15 cellular contexts compared by ENCODE assay signal in the genomic region with DNA sequence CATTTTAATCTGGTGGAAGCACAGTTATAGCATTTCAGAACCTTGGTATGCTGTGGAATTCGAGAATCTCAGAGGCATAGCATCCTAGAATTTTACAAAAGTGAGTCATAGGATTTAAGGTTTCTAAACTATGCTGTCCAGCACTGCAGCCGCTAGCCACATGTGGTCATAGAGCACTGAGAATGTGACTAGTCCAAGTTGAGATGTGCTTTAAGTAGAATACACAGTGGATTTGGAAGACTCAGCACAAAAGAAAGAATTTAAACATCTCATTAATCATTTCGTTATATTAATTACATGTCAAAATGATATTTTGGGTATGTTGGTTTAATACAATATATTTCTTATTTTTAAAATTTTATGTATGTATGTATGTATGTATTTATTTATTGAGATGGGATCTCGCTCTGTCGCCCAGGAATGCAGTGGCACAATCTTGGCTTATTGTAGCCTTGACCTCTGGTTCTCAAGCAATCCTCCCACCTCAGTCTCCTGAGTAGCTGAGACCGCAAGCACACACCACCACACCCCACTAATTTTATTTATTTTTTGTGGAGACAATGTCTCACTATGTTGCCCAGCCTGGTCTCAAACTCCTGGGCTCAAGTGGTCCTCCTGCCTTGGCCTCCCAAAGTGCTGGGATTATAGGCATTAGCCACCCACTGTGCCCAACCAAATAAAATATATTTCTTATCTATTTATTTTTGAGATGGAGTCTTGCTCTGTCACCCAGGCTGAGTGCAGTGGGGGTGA. TPM values are rescaled to one million over a fixed set of nuclear protein-coding genes. Genes with fewer than 3 reads are reported as not detected.
DNase-seq lines count a peak whose midpoint lies in the region; ATAC-seq, FAIRE-seq and TF ChIP-seq lines count a peak whose summit lies in the region.
"Had no signal": no experiment of that assay in that cellular context is flagged by ENCODE, and none has a peak within 500 bp of the region (broad histone marks: within the 10 kb centered on the region; RNA-seq: fewer than 3 reads in every experiment).

No MANE protein-coding gene starts in this region.

- ATAC-seq in IMR-90 (ENCODE audit: low read depth) (peak; percentile 82), K562 (no peak), GM21825 (IDR thresholded peaks at IDR 0.05; ENCODE audit: unreplicated experiment) (no peak)

- TF ChIP-seq RAD21 in IMR-90 (IDR thresholded peaks at IDR 0.05; ENCODE audit: low read length) = no peak; the same call in 1 of the 2 replicates
- no peak for TF ChIP-seq RAD21 in K562 (CRISPR knock-in tag; conservative IDR thresholded peaks at IDR 0.05 in 1 of 2, IDR thresholded peaks at IDR 0.05 in 1 of 2)

- H4K5ac ChIP-seq in IMR-90 (ENCODE audit: low read depth, low read length) = no peak overlapping the region

- H3K36me3 ChIP-seq in IMR-90 (ENCODE audit: control insufficient read depth, insufficient read depth, low read length) (no peaks in the 10 kb centered on the region), K562 (ENCODE audit: control insufficient read depth, insufficient read depth, low read length) (no peaks in the 10 kb centered on the region), prostate gland (no peaks in the 10 kb centered on the region)
- H3K36me3 ChIP-seq: BLaER1 treated with 17β-estradiol and CSF1 and Interleukin-3, amounts not matched to agents 10 nM and 100 nM; thoracic aorta had no signal

- H3K23ac ChIP-seq in IMR-90 (ENCODE audit: low read depth, low read length) = 0 out of 2 replicates have a peak overlapping the region, but pooled peaks have one; percentile 55

- H2BK15ac ChIP-seq in IMR-90 (ENCODE audit: low read depth, low read length) = 0 out of 3 replicates have a peak overlapping the region, but pooled peaks have one; percentile 22

- no peak for TF ChIP-seq POLR2A in IMR-90 (IDR thresholded peaks at IDR 0.05; ENCODE audit: low read depth, low read length)
- TF ChIP-seq POLR2A in K562 (conservative IDR thresholded peaks at IDR 0.05) = no peak
- no peak for TF ChIP-seq POLR2A in prostate gland (IDR thresholded peaks at IDR 0.05)

- POLR2A ChIA-PET in AG04450 (lab: Yijun Ruan, JAX) = interaction anchor here (1.0 kb wide), 1 partner anchor 28 kb away, joined by 4 read pairs; no protein-coding TSS in a partner anchor
- POLR2A ChIA-PET in IMR-90 (lab: Charles Lee; ENCODE audit: unreplicated experiment) = interaction anchor here (0.6 kb wide), 1 partner anchor 17 kb away, joined by 16 read pairs; no protein-coding TSS in a partner anchor
- POLR2A ChIA-PET in K562 (lab: Yijun Ruan, JAX) = interaction anchor here (0.9 kb wide), 1 partner anchor 41 kb away, joined by 3 read pairs; no protein-coding TSS in a partner anchor

- BruUV-seq in IMR-90 (replicated peaks; lab: Mats Ljungman, UMichigan) = no TSS peak
- BruUV-seq in K562 (replicated peaks; lab: Mats Ljungman, UMichigan) = no TSS peak

- H3K9me1 ChIP-seq in IMR-90 (ENCODE audit: insufficient read depth, low read length) (peaks cover 15% of the 10 kb centered on the region), K562 (ENCODE audit: control insufficient read depth, insufficient read depth, low read length) (no peaks in the 10 kb centered on the region)

- no peak for TF ChIP-seq CTCF in AG04450 (IDR thresholded peaks at IDR 0.05; ENCODE audit: low read depth, low read length)
- no peak for TF ChIP-seq CTCF in IMR-90 (conservative IDR thresholded peaks at IDR 0.05; ENCODE audit: low read depth, low read length)
- TF ChIP-seq CTCF in K562 (IDR thresholded peaks at IDR 0.05 in 2 of 3, conservative IDR thresholded peaks at IDR 0.05 in 1 of 3; ENCODE audit: insufficient read depth in 2 of 3, low read depth in 1 of 3, low read length in 3 of 3) = no peak
- TF ChIP-seq CTCF in prostate gland (IDR thresholded peaks at IDR 0.05) = no peak

- dilution Hi-C loops in IMR-90 (cut with HindIII; ENCODE audit: low sequenced_read_pairs, unreplicated experiment) = no loop called here

- peak overlapping the region; percentile 31 for H3K18ac ChIP-seq in IMR-90 (ENCODE audit: low read depth, low read length)

- H3K14ac ChIP-seq in IMR-90 (replicated peaks; ENCODE audit: low read depth, low read length) = 0 out of 2 replicates have a peak overlapping the region, but pooled peaks have one; percentile 3

- no peaks in the 10 kb centered on the region for H4K20me1 ChIP-seq in IMR-90 (ENCODE audit: insufficient read depth, low read length)
- no peaks in the 10 kb centered on the region for H4K20me1 ChIP-seq in K562 (replicated peaks; ENCODE audit: control insufficient read depth, insufficient read depth, low read length)
- H4K20me1 ChIP-seq: BLaER1 treated with 17β-estradiol and CSF1 and Interleukin-3, amounts not matched to agents 10 nM and 100 nM had no signal

- H3K27me3 ChIP-seq in AG04450 (ENCODE audit: control insufficient read depth, insufficient read depth, low read length) = no peaks in the 10 kb centered on the region
- H3K27me3 ChIP-seq in IMR-90 (ENCODE audit: control insufficient read depth, insufficient read depth, low read length) = no peaks in the 10 kb centered on the region
- H3K27me3 ChIP-seq in K562 (ENCODE audit: control insufficient read depth in 2 of 2, insufficient read depth in 2 of 2, low read length in 2 of 2) = no peaks in the 10 kb centered on the region
- H3K27me3 ChIP-seq in prostate gland (replicated peaks; ENCODE audit: insufficient read depth) = no peaks in the 10 kb centered on the region
- H3K27me3 ChIP-seq: BLaER1 treated with 17β-estradiol and CSF1 and Interleukin-3, amounts not matched to agents 10 nM and 100 nM; dorsolateral prefrontal cortex had no signal

- H2AFZ ChIP-seq in IMR-90 (replicated peaks; ENCODE audit: low read length, poor library complexity) (no peak overlapping the region), K562 (ENCODE audit: low read depth, low read length) (no peak overlapping the region)

- H3K27ac ChIP-seq in AG04450 (ENCODE audit: low read depth, low read length) (peak overlapping the region; percentile 68), IMR-90 (ENCODE audit: insufficient read depth, low read length) (peak overlapping the region; percentile 81), K562 (ENCODE audit: extremely low read depth, low read depth, low read length) (no peak overlapping the region), prostate gland (no peak overlapping the region)
- H3K27ac ChIP-seq: BLaER1 treated with 17β-estradiol and CSF1 and Interleukin-3, amounts not matched to agents 10 nM and 100 nM; dorsolateral prefrontal cortex; HL-60; thoracic aorta had no signal

- no peak overlapping the region for H3K9ac ChIP-seq in IMR-90 (ENCODE audit: low read depth, low read length)
- no peak overlapping the region; a peak in 1 of 4 replicates for H3K9ac ChIP-seq in K562 (ENCODE audit: insufficient read depth in 1 of 2, low read depth in 2 of 2, low read length in 2 of 2)
- H3K9ac ChIP-seq: BLaER1 treated with 17β-estradiol and CSF1 and Interleukin-3, amounts not matched to agents 10 nM and 100 nM had no signal

- DNase-seq in AG04450 (ENCODE audit: low read depth, low spot score) (peak; percentile 92), IMR-90 (peak; percentile 98), K562 (ENCODE audit: extremely low read depth in 1 of 4, low spot score in 3 of 4) (no peak), iris pigment epithelial cell (ENCODE audit: low read depth) (peak; percentile 99), NCI-H2227 (lab: John Stamatoyannopoulos, UW; ENCODE audit: unreplicated experiment) (no peak), prostate gland (ENCODE audit: low spot score) (no peak)
- no peak for DNase-seq in activated CD4-positive, alpha-beta T cell treated with anti-CD3 and anti-CD28 coated beads for 1 hour
- DNase-seq: dorsolateral prefrontal cortex, NCI-H1694 treated with DMSO at 0.1 percent for 48 hours, nucleus accumbens had no signal

- peak overlapping the region; percentile 72 for H2BK120ac ChIP-seq in IMR-90 (ENCODE audit: low read depth, low read length)

- H3K9me3 ChIP-seq in AG04450 (ENCODE audit: control insufficient read depth, insufficient read depth, low read length) (no peaks in the 10 kb centered on the region), IMR-90 (ENCODE audit: control insufficient read depth, insufficient read depth, low read length) (no peaks in the 10 kb centered on the region), K562 (replicated peaks; ENCODE audit: control insufficient read depth, insufficient read depth, low read depth, low read length) (no peaks in the 10 kb centered on the region), prostate gland (no peaks in the 10 kb centered on the region)
- H3K9me3 ChIP-seq: BLaER1 treated with 17β-estradiol and CSF1 and Interleukin-3, amounts not matched to agents 10 nM and 100 nM; thoracic aorta had no signal

- H3K4me2 ChIP-seq in IMR-90 (ENCODE audit: low read depth, low read length) = no peak overlapping the region
- H3K4me2 ChIP-seq in K562 (ENCODE audit: insufficient read depth, low read length) = no peak overlapping the region
- H3K4me2 ChIP-seq: BLaER1 treated with 17β-estradiol and CSF1 and Interleukin-3, amounts not matched to agents 10 nM and 100 nM had no signal

- no peak overlapping the region for H3K4me3 ChIP-seq in AG04450 (ENCODE audit: low read depth, low read length)
- no peak overlapping the region for H3K4me3 ChIP-seq in IMR-90 (ENCODE audit: insufficient read depth, low read depth, low read length)
- H3K4me3 ChIP-seq in K562 = no peak overlapping the region
- H3K4me3 ChIP-seq in prostate gland = no peak overlapping the region
- H3K4me3 ChIP-seq: BLaER1 treated with 17β-estradiol and CSF1 and Interleukin-3, amounts not matched to agents 10 nM and 100 nM; dorsolateral prefrontal cortex; thoracic aorta had no signal

- H3K56ac ChIP-seq in IMR-90 (ENCODE audit: extremely low read depth, insufficient read depth, low read length) = no peak overlapping the region

- FAIRE-seq in K562 (lab: Jason Lieb, UNC) = no peak
- FAIRE-seq: islet of Langerhans had no signal

- intact Hi-C loops in IMR-90 (cut with micrococcal nuclease) = loop anchor here (1.0 to 5.0 kb wide), 3 partner anchors 47 to 308 kb away; partner anchors contain the start of genes SMIM3 and SYNPO
- intact Hi-C loops in K562 (cut with micrococcal nuclease) = no loop called here
- intact Hi-C loops in prostate gland (cut with DNase I) = loop anchor here (10.0 kb wide), 1 partner anchor 375 kb away; the partner anchor contains the start of gene IRGM

- H2BK5ac ChIP-seq in IMR-90 (ENCODE audit: low read depth, low read length, poor library complexity, severe bottlenecking) = peak overlapping the region; percentile 86

- CTCF ChIA-PET in AG04450 (lab: Charles Lee) = no interaction called here
- CTCF ChIA-PET in IMR-90 (lab: Yijun Ruan, JAX) = no interaction called here
- CTCF ChIA-PET in K562 (lab: Yijun Ruan, JAX; ENCODE audit: low intra/inter-chr PET ratio) = no interaction called here

- peak overlapping the region; percentile 56 for H4K91ac ChIP-seq in IMR-90 (ENCODE audit: insufficient read depth, low read depth, low read length)

- in situ Hi-C loops in IMR-90 (cut with MboI; ENCODE audit: low sequenced_read_pairs) (loop anchor here (10.0 kb wide), 1 partner anchor 375 kb away; the partner anchor contains the start of gene IRGM), K562 (cut with MboI) (no loop called here)

- H3K79me1 ChIP-seq in IMR-90 (ENCODE audit: low read depth in 1 of 2, low read length in 2 of 2) = peaks cover 4 to 26% of the 10 kb centered on the region in 2 experiments; a peak in 2 of 4 replicates

- H3K4me1 ChIP-seq in IMR-90 (ENCODE audit: control insufficient read depth, insufficient read depth, low read length) (peaks cover 26% of the 10 kb centered on the region), K562 (replicated peaks in 1 of 2; ENCODE audit: control insufficient read depth in 2 of 2, insufficient read depth in 2 of 2, low read length in 2 of 2) (peaks cover 4% of the 10 kb centered on the region in 2 experiments; a peak in 2 of 5 replicates), prostate gland (replicated peaks) (no peaks in the 10 kb centered on the region)

- no CpG with 5 or more reads among the region's 6 CpGs for WGBS in IMR-90 (ENCODE audit: extremely low coverage in 2 of 2, insufficient read length in 1 of 2), 2 experiments
- WGBS in K562 (ENCODE audit: insufficient coverage, low coverage, missing lambda C conversion rate) = 31% methylated on average over 6 of the region's 6 CpGs
- 75% methylated on average over 6 of the region's 6 CpGs for WGBS in prostate gland

- peak overlapping the region; percentile 45; the same call in 1 of the 2 replicates for H2AK5ac ChIP-seq in IMR-90 (ENCODE audit: low read depth, low read length)

- H3K4ac ChIP-seq in IMR-90 (ENCODE audit: low read depth, low read length) = peak overlapping the region; percentile 64

- no peaks in the 10 kb centered on the region for H3K79me2 ChIP-seq in K562 (ENCODE audit: control insufficient read depth, insufficient read depth, low read length)

- peak overlapping the region; percentile 60 for H2BK20ac ChIP-seq in IMR-90 (ENCODE audit: low read depth, low read length)

- no peak for TF ChIP-seq EP300 in K562 (IDR thresholded peaks at IDR 0.05; ENCODE audit: low read length)

- H2AK9ac ChIP-seq in IMR-90 (replicated peaks; ENCODE audit: low read depth, low read length, poor library complexity) = no peak overlapping the region

- peak overlapping the region in 1 of 2 experiments; percentile 73; a peak in 2 of 4 replicates for H4K8ac ChIP-seq in IMR-90 (ENCODE audit: low read depth in 2 of 2, low read length in 2 of 2)

RNA-seq across cellular contexts. Expression of gene RPS14, which starts 20.4 kb away (rescaled TPM):
- polyA plus RNA-seq in AG04450 (2011; rRNA removed) (3,620 and 4,046 TPM in 2 replicates), IMR-90 (2012; rRNA removed) (6,296 and 6,747 TPM in 2 replicates), K562 (2011; rRNA removed) (5,983 and 6,751 TPM in 2 replicates), K562 (2014; fragmentation: Illumina TruSeq; extraction: Trizol) (3,907 and 4,185 TPM in 2 replicates), K562 (2014; fragmentation: Nextera tagmentation; extraction: Ambion mirVana) (1,000 to 10,000 TPM; 1,824 to 2,512 TPM), K562 (2014; rRNA removed) (4,384 and 5,321 TPM in 2 replicates)
- 932 and 933 TPM in 2 replicates for polyA minus RNA-seq in AG04450 (2011; rRNA and poly(A)+ RNA removed)
- total RNA-seq in IMR-90 (2012; rRNA removed) (7,310 and 7,583 TPM in 2 replicates), K562 (2014; rRNA removed) (3,004 and 3,238 TPM in 2 replicates), K562 (2014; rRNA removed; fragmentation: Illumina TruSeq; extraction: Trizol) (3,003 and 3,017 TPM in 2 replicates), K562 (2015; rRNA removed; fragmentation: Illumina TruSeq; extraction: Trizol) (2,679 and 2,873 TPM in 2 replicates), K562 (2021) (3,285 and 3,523 TPM in 2 replicates), prostate gland (1,000 to 10,000 TPM; 1,708 to 3,672 TPM)
- 5,609 and 17,745 TPM in 2 replicates for polyA plus RNA-seq in IMR-90 (2012; cell fraction: cytosol; rRNA removed)
- polyA plus RNA-seq in IMR-90 (2012; cell fraction: nucleus; rRNA removed; ENCODE audit: low replicate concordance) = 873 and 3,349 TPM in 2 replicates
- total RNA-seq in K562 (2011; cell fraction: chromatin; rRNA removed; ENCODE audit: low replicate concordance) = 265 and 394 TPM in 2 replicates
- total RNA-seq in K562 (2011; cell fraction: nucleolus; rRNA removed) = 818 and 919 TPM in 2 replicates
- 1,009 and 1,942 TPM in 2 replicates for total RNA-seq in K562 (2011; cell fraction: nucleoplasm; rRNA removed)
- polyA plus RNA-seq in K562 (2011; cell fraction: cytosol; rRNA removed) = 5,490 and 8,746 TPM in 2 replicates
- 1,361 and 2,299 TPM in 2 replicates for polyA plus RNA-seq in K562 (2011; cell fraction: nucleus; rRNA removed)
- polyA plus RNA-seq in K562 (2012) = 4,665 and 5,719 TPM in 2 replicates
- 3,342 and 3,929 TPM in 2 replicates for polyA minus RNA-seq in K562 (2011; rRNA and poly(A)+ RNA removed)
- polyA minus RNA-seq in K562 (2011; cell fraction: cytosol; rRNA and poly(A)+ RNA removed) = 682 and 753 TPM in 2 replicates
- polyA minus RNA-seq in K562 (2011; cell fraction: nucleus; rRNA and poly(A)+ RNA removed) = 162 and 371 TPM in 2 replicates

RNA-seq across cellular contexts. Expression of gene NDST1, which starts 38.0 kb away (rescaled TPM):
- polyA plus RNA-seq in AG04450 (2011; rRNA removed) = 52.2 and 63.2 TPM in 2 replicates
- 69.4 and 93.7 TPM in 2 replicates for polyA minus RNA-seq in AG04450 (2011; rRNA and poly(A)+ RNA removed)
- 30.3 and 30.5 TPM in 2 replicates for total RNA-seq in IMR-90 (2012; rRNA removed)
- polyA plus RNA-seq in IMR-90 (2012; rRNA removed) = 80.4 and 101 TPM in 2 replicates
- 41.4 and 74.0 TPM in 2 replicates for polyA plus RNA-seq in IMR-90 (2012; cell fraction: cytosol; rRNA removed)
- 81.4 and 121 TPM in 2 replicates for polyA plus RNA-seq in IMR-90 (2012; cell fraction: nucleus; rRNA removed; ENCODE audit: low replicate concordance)
- total RNA-seq in K562 (2011; cell fraction: chromatin; rRNA removed; ENCODE audit: low replicate concordance) = 39.5 and 84.3 TPM in 2 replicates
- total RNA-seq in K562 (2011; cell fraction: nucleolus; rRNA removed) = 40.4 and 42.6 TPM in 2 replicates
- 43.0 and 46.6 TPM in 2 replicates for total RNA-seq in K562 (2011; cell fraction: nucleoplasm; rRNA removed)
- total RNA-seq in K562 (2014; rRNA removed) = 14.0 and 15.3 TPM in 2 replicates
- total RNA-seq in K562 (2014; rRNA removed; fragmentation: Illumina TruSeq; extraction: Trizol) = 7.4 and 8.7 TPM in 2 replicates
- 9.9 and 11.5 TPM in 2 replicates for total RNA-seq in K562 (2015; rRNA removed; fragmentation: Illumina TruSeq; extraction: Trizol)
- 43.2 and 47.9 TPM in 2 replicates for total RNA-seq in K562 (2021)
- polyA plus RNA-seq in K562 (2011; rRNA removed) = 9.7 and 17.1 TPM in 2 replicates
- polyA plus RNA-seq in K562 (2011; cell fraction: cytosol; rRNA removed) = 13.1 and 18.3 TPM in 2 replicates
- polyA plus RNA-seq in K562 (2011; cell fraction: nucleus; rRNA removed) = 28.2 and 31.3 TPM in 2 replicates
- 14.9 and 22.7 TPM in 2 replicates for polyA plus RNA-seq in K562 (2012)
- 18.4 and 19.9 TPM in 2 replicates for polyA plus RNA-seq in K562 (2014; fragmentation: Illumina TruSeq; extraction: Trizol)
- polyA plus RNA-seq in K562 (2014; fragmentation: Nextera tagmentation; extraction: Ambion mirVana) = under 1 TPM; 0.38 to 0.39 TPM
- polyA plus RNA-seq in K562 (2014; rRNA removed) = 12.0 and 14.1 TPM in 2 replicates
- polyA minus RNA-seq in K562 (2011; rRNA and poly(A)+ RNA removed) = 14.5 and 17.3 TPM in 2 replicates
- polyA minus RNA-seq in K562 (2011; cell fraction: cytosol; rRNA and poly(A)+ RNA removed) = 19.3 and 27.4 TPM in 2 replicates
- 12.3 and 21.3 TPM in 2 replicates for polyA minus RNA-seq in K562 (2011; cell fraction: nucleus; rRNA and poly(A)+ RNA removed)
- total RNA-seq in prostate gland = 100 to 1,000 TPM in 1 of 2 donors, 10 to 100 TPM in 1; 65.8 to 175 TPM

RNA-seq across cellular contexts. Expression of gene CD74, which starts 57.2 kb away (rescaled TPM):
- polyA plus RNA-seq in AG04450 (2011; rRNA removed) = 2.9 and 4.9 TPM in 2 replicates
- 0.91 and 1.1 TPM in 2 replicates for polyA minus RNA-seq in AG04450 (2011; rRNA and poly(A)+ RNA removed)
- total RNA-seq in IMR-90 (2012; rRNA removed) = 0.18 and 0.28 TPM in 2 replicates
- 1.1 and 1.5 TPM in 2 replicates for polyA plus RNA-seq in IMR-90 (2012; rRNA removed)
- 1.4 and 3.4 TPM in 2 replicates for polyA plus RNA-seq in IMR-90 (2012; cell fraction: cytosol; rRNA removed)
- polyA plus RNA-seq in IMR-90 (2012; cell fraction: nucleus; rRNA removed; ENCODE audit: low replicate concordance) = 0.60 and 0.64 TPM in 2 replicates
- not detected in 2 replicates for total RNA-seq in K562 (2011; cell fraction: chromatin; rRNA removed; ENCODE audit: low replicate concordance)
- not detected in 2 replicates for total RNA-seq in K562 (2011; cell fraction: nucleolus; rRNA removed)
- total RNA-seq in K562 (2011; cell fraction: nucleoplasm; rRNA removed) = not detected in 2 replicates
- 1.00 and 1.1 TPM in 2 replicates for total RNA-seq in K562 (2014; rRNA removed)
- total RNA-seq in K562 (2014; rRNA removed; fragmentation: Illumina TruSeq; extraction: Trizol) = 0.18 TPM in 1 of 2 replicates, not detected in the other
- total RNA-seq in K562 (2015; rRNA removed; fragmentation: Illumina TruSeq; extraction: Trizol) = 0.65 and 0.87 TPM in 2 replicates
- 4.8 and 6.0 TPM in 2 replicates for total RNA-seq in K562 (2021)
- 0.07 and 0.22 TPM in 2 replicates for polyA plus RNA-seq in K562 (2011; rRNA removed)
- 0.22 and 0.27 TPM in 2 replicates for polyA plus RNA-seq in K562 (2011; cell fraction: cytosol; rRNA removed)
- 0.23 TPM in 1 of 2 replicates, not detected in the other for polyA plus RNA-seq in K562 (2011; cell fraction: nucleus; rRNA removed)
- 0.82 and 2.1 TPM in 2 replicates for polyA plus RNA-seq in K562 (2012)
- polyA plus RNA-seq in K562 (2014; fragmentation: Illumina TruSeq; extraction: Trizol) = 0.40 and 1.1 TPM in 2 replicates
- polyA plus RNA-seq in K562 (2014; fragmentation: Nextera tagmentation; extraction: Ambion mirVana) = under 1 TPM; 0.21 to 0.24 TPM
- 0.32 and 1.9 TPM in 2 replicates for polyA plus RNA-seq in K562 (2014; rRNA removed)
- polyA minus RNA-seq in K562 (2011; rRNA and poly(A)+ RNA removed) = 0.18 TPM in 1 of 2 replicates, not detected in the other
- 1.5 TPM in 1 of 2 replicates, not detected in the other for polyA minus RNA-seq in K562 (2011; cell fraction: cytosol; rRNA and poly(A)+ RNA removed)
- polyA minus RNA-seq in K562 (2011; cell fraction: nucleus; rRNA and poly(A)+ RNA removed) = not detected in 2 replicates
- 100 to 1,000 TPM; 425 to 612 TPM for total RNA-seq in prostate gland

Comparison
In these comparisons a context has a peak if more than half of its experiments do, and no peak if none do; other contexts are left out.
1. DNase-seq: peak in AG04450 (single experiment), IMR-90 (single experiment) and iris pigment epithelial cell (single experiment); none in K562 (0 of 4), NCI-H2227 (single experiment), activated CD4-positive, alpha-beta T cell treated with anti-CD3 and anti-CD28 coated beads for 1 hour (single experiment) and prostate gland (single experiment).
2. H3K27ac ChIP-seq: peak in AG04450 (single experiment) and IMR-90 (single experiment); none in K562 (single experiment) and prostate gland (0 of 2).
3. RNA of gene CD74, which starts 57.2 kb away (total RNA-seq): 425 to 612 TPM in prostate gland; 0.18 to 6.0 TPM in K562 and 0.18 to 0.28 TPM in IMR-90; every median in the first group is over 10 times any median in the second.